22 cellular contexts compared by ENCODE assay signal in the genomic region with DNA sequence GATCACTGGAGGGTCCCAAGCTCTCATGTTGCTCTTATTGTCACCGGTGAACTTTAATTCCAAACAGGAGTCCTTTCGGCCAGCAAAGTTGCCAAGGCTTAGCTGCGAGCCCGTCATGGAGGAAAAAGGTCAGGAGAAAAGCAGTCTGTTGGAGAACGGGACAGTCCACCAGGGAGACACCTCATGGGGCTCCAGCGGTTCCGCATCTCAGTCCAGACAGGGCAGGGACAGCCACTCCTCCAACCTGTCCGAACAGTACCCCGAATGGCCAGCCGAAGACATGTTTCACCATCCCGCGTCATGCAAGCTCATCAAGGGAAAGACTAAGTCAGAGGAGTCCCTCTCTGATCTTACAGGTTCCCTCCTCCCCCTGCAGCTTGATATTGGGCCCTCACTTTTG.
"Had no signal": no experiment of that assay in that cellular context is flagged by ENCODE, and none has a peak within 500 bp of the region (broad histone marks: within the 10 kb centered on the region; RNA-seq: fewer than 3 reads in every experiment).

No MANE protein-coding gene starts in this region.

- H2AFZ ChIP-seq: neural progenitor cell had no signal

- H3K27ac ChIP-seq: neural progenitor cell, spleen, thoracic aorta, upper lobe of right lung had no signal

- H3K4me3 Mint-ChIP-seq: activated B cell treated with CpG ODN at 0.5 μM for 24 hours; activated CD4-positive, alpha-beta T cell treated with anti-CD3 and anti-CD28 coated beads for 36 hours; brain; neural progenitor cell had no signal

- H3K4me3 ChIP-seq: lung, neural progenitor cell, spleen, thoracic aorta, upper lobe of right lung had no signal

- H3K27me3 ChIP-seq: neural progenitor cell, spleen, upper lobe of right lung had no signal

- H3K27ac Mint-ChIP-seq: activated B cell treated with CpG ODN at 0.5 μM for 24 hours; activated CD4-positive, alpha-beta T cell treated with anti-CD3 and anti-CD28 coated beads for 36 hours; brain; neural progenitor cell had no signal

- H3K4me2 ChIP-seq: neural progenitor cell had no signal

- H3K27me3 Mint-ChIP-seq: activated B cell treated with CpG ODN at 0.5 μM for 24 hours; activated CD4-positive, alpha-beta T cell treated with anti-CD3 and anti-CD28 coated beads for 36 hours; naive B cell had no signal

- DNase-seq: activated B cell treated with CpG ODN at 0.5 μM for 24 hours; activated CD4-positive, alpha-beta T cell treated with anti-CD3 and anti-CD28 coated beads for 36 hours; activated CD4-positive, alpha-beta T cell treated with anti-CD3 and anti-CD28 coated beads, Interleukin-2, amount 50 U/mL, for 4 hours; activated CD8-positive, alpha-beta memory T cell treated with anti-CD3 and anti-CD28 coated beads, Interleukin-2, amount 50 U/mL, for 48 hours; activated naive CD4-positive, alpha-beta T cell treated with Interleukin-2 at 50 U/mL for 16 hours; activated T-cell treated with anti-CD3 and anti-CD28 coated beads, Interleukin-2, amount 50 U/mL, for 48 hours; caudate nucleus; dermis blood vessel endothelial cell; effector CD8-positive, alpha-beta T cell; hypothalamus; naive B cell; posterior cingulate gyrus; spleen; stimulated activated CD4-positive, alpha-beta T cell treated with anti-CD3 and anti-CD28 coated beads, Interleukin-4, amount 100 ng/mL, for 1 hour; stimulated activated naive CD4-positive, alpha-beta T cell; T-helper 9 cell; upper lobe of right lung had no signal

- H3K9ac ChIP-seq: neural progenitor cell had no signal

- H3K4me1 ChIP-seq: neural progenitor cell, upper lobe of right lung had no signal

- ATAC-seq: activated CD4-positive, alpha-beta T cell treated with anti-CD3 and anti-CD28 coated beads for 36 hours; esophagus mucosa; upper lobe of right lung had no signal

- H3K4me1 Mint-ChIP-seq: neural progenitor cell had no signal
